13 cellular contexts compared by ENCODE assay signal in the genomic region with DNA sequence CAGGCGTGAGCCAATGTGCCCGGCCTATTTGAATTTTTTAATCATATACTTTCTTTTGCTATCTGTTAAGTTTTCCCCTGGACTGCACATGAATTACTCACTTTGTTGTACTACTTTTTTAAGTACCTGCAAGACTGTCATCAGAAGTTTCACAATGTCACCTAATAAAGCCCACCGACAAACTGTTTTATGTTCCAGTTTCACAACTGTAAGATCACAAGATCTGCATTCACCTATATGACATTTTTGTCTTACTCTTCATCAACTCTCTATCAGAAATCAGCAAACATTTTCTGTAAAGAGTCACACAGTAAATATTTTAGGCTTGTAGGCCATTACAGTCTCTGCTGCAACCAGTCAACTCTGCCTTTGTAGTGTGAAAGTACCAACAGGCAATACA.
"Had no signal": no experiment of that assay in that cellular context is flagged by ENCODE, and none has a peak within 500 bp of the region (broad histone marks: within the 10 kb centered on the region; RNA-seq: fewer than 3 reads in every experiment).

No MANE protein-coding gene starts in this region.

- H3K4me3 Mint-ChIP-seq: activated CD8-positive, alpha-beta memory T cell treated with anti-CD3 and anti-CD28 coated beads, Interleukin-2, amount 10 ng/mL, durations not matched to agents 7 days and 5 days; activated naive CD4-positive, alpha-beta T cell treated with anti-CD3 and anti-CD28 coated beads for 36 hours; dendritic cell treated with granulocyte-macrophage colony-stimulating factor and Interleukin-4, amounts not matched to agents 40 ng/mL and 50 ng/mL, for 4 days had no signal

- DNase-seq: activated CD8-positive, alpha-beta memory T cell treated with anti-CD3 and anti-CD28 coated beads, Interleukin-2, amount 10 ng/mL, durations not matched to agents 7 days and 5 days; activated naive CD4-positive, alpha-beta T cell treated with anti-CD3 and anti-CD28 coated beads for 36 hours; amygdala; brain microvascular endothelial cell; effector memory CD8-positive, alpha-beta T cell; left ventricle myocardium superior; mesenchymal stem cell; retina; stimulated activated CD4-positive, alpha-beta T cell treated with anti-CD3 and anti-CD28 coated beads, Interleukin-4, amount 100 ng/mL, for 4 hours; tibial artery had no signal

- H3K27ac ChIP-seq: brain microvascular endothelial cell, epithelial cell of prostate, gastroesophageal sphincter, tibial artery had no signal

- ATAC-seq: activated CD8-positive, alpha-beta memory T cell treated with anti-CD3 and anti-CD28 coated beads, Interleukin-2, amount 10 ng/mL, durations not matched to agents 7 days and 5 days; effector memory CD8-positive, alpha-beta T cell; gastroesophageal sphincter; left ventricle myocardium superior had no signal

- H3K36me3 ChIP-seq: brain microvascular endothelial cell had no signal

- H3K27ac Mint-ChIP-seq: activated CD8-positive, alpha-beta memory T cell treated with anti-CD3 and anti-CD28 coated beads, Interleukin-2, amount 10 ng/mL, durations not matched to agents 7 days and 5 days; activated naive CD4-positive, alpha-beta T cell treated with anti-CD3 and anti-CD28 coated beads for 36 hours; dendritic cell treated with granulocyte-macrophage colony-stimulating factor and Interleukin-4, amounts not matched to agents 40 ng/mL and 50 ng/mL, for 4 days had no signal

- H3K27me3 Mint-ChIP-seq: activated CD8-positive, alpha-beta memory T cell treated with anti-CD3 and anti-CD28 coated beads, Interleukin-2, amount 10 ng/mL, durations not matched to agents 7 days and 5 days; dendritic cell treated with granulocyte-macrophage colony-stimulating factor and Interleukin-4, amounts not matched to agents 40 ng/mL and 50 ng/mL, for 4 days; effector memory CD8-positive, alpha-beta T cell had no signal

- H3K4me3 ChIP-seq: gastroesophageal sphincter, tibial artery had no signal

- H3K27me3 ChIP-seq: brain microvascular endothelial cell, gastroesophageal sphincter, tibial artery had no signal
